1 cellular context compared by ENCODE assay signal in the genomic region with DNA sequence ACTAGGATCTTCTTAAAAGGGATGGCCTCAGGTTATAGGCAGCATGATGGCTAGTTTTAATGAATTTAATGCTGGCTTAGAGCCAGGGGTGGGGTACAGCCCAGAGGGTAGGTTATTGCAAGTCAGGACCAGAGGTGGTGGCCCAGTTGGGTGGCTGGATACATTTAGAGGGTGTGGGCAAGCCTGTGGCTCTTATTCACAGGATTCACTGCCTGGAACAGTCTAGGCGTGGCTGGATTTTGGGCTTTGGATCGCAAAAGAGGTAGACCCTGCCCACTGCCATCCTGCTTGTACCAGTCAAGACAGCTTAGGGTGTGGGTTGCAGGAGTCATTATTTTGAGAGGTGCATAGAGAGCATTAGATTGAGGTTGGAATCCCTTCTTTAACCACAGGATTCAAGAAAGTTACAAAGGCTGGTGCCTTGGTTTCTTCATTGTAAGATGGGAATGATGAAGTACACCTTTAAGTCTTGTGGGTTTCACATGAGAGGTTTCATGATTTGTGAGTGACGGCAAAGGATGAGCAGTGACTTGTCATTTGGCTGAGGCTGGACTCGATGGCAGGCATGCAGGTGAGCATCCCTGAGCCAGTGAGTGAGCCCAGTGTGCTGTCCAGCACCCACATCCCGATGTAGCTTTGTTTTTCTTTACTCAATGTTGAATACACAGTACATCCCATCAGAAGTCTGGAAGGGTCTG.
TF ChIP-seq lines count a peak whose summit lies in the region.

No MANE protein-coding gene starts in this region.

TF ChIP-seq in GM12878, 131 proteins besides CTCF, POLR2A, EP300 and RAD21:
- TF ChIP-seq RUNX3 (IDR thresholded peaks at IDR 0.05; ENCODE audit: low read length) = peak; percentile 32; the same call in 1 of the 2 replicates
- TF ChIP-seq, protein P1, sequence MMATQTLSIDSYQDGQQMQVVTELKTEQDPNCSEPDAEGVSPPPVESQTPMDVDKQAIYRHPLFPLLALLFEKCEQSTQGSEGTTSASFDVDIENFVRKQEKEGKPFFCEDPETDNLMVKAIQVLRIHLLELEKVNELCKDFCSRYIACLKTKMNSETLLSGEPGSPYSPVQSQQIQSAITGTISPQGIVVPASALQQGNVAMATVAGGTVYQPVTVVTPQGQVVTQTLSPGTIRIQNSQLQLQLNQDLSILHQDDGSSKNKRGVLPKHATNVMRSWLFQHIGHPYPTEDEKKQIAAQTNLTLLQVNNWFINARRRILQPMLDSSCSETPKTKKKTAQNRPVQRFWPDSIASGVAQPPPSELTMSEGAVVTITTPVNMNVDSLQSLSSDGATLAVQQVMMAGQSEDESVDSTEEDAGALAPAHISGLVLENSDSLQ (IDR thresholded peaks at IDR 0.05) = peak; percentile 80
- TF ChIP-seq RELA (IDR thresholded peaks at IDR 0.05; ENCODE audit: borderline replicate concordance, partially characterized antibody) = no peak
- TF ChIP-seq, protein P2, sequence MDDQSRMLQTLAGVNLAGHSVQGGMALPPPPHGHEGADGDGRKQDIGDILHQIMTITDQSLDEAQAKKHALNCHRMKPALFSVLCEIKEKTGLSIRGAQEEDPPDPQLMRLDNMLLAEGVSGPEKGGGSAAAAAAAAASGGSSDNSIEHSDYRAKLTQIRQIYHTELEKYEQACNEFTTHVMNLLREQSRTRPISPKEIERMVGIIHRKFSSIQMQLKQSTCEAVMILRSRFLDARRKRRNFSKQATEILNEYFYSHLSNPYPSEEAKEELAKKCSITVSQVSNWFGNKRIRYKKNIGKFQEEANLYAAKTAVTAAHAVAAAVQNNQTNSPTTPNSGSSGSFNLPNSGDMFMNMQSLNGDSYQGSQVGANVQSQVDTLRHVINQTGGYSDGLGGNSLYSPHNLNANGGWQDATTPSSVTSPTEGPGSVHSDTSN (IDR thresholded peaks at IDR 0.05; ENCODE audit: insufficient replicate concordance, low read depth, low read length) = peak; percentile 53
- TF ChIP-seq GABPA (IDR thresholded peaks at IDR 0.05; ENCODE audit: low read depth) = no peak
TF ChIP-seq in GM12878: peak in this region for 3.
